ENCODE assay signal across 1 cellular context in genomic region chr5:172549708-172550095, GRCh38.
TF ChIP-seq lines count a peak whose summit lies in the region.

No MANE protein-coding gene starts in this region.

TF ChIP-seq in H1, 55 proteins besides CTCF, POLR2A, EP300 and RAD21 (continued from another document):
- TF ChIP-seq SIN3A (conservative IDR thresholded peaks at IDR 0.05 in 1 of 2, IDR thresholded peaks at IDR 0.05 in 1 of 2; ENCODE audit: low read depth in 1 of 2, low read length in 2 of 2): no peak
- TF ChIP-seq TAF7 (optimal IDR thresholded peaks at IDR 0.05; ENCODE audit: borderline replicate concordance, low read depth, low read length): no peak
- no peak for TF ChIP-seq KDM5A (IDR thresholded peaks at IDR 0.05; ENCODE audit: low read length)
- no peak for TF ChIP-seq CHD2 (IDR thresholded peaks at IDR 0.05; ENCODE audit: low read length)
- TF ChIP-seq SP4 (IDR thresholded peaks at IDR 0.05; ENCODE audit: low read length): no peak
